ENCODE assay signal across 1 cellular context in genomic region chr6:41098366-41098765, GRCh38.
TF ChIP-seq lines count a peak whose summit lies in the region.

No MANE protein-coding gene starts in this region.

TF ChIP-seq in HCT116, 20 proteins besides CTCF, POLR2A, EP300 and RAD21 (continued from another document):
- TF ChIP-seq REST (IDR thresholded peaks at IDR 0.05; ENCODE audit: low read depth) (no peak), EGR1 (IDR thresholded peaks at IDR 0.05; ENCODE audit: low read depth) (no peak), MAX (IDR thresholded peaks at IDR 0.05) (no peak), CBX3 (IDR thresholded peaks at IDR 0.05; ENCODE audit: low read depth) (no peak), JUND (IDR thresholded peaks at IDR 0.05) (no peak), POLR2AphosphoS5 (IDR thresholded peaks at IDR 0.05; ENCODE audit: low read depth, low read length) (no peak), EZH2phosphoT487 (IDR thresholded peaks at IDR 0.05; ENCODE audit: borderline replicate concordance) (no peak), FOSL1 (IDR thresholded peaks at IDR 0.05; ENCODE audit: low read depth) (no peak), SP1 (IDR thresholded peaks at IDR 0.05; ENCODE audit: low read depth) (no peak), ELF1 (IDR thresholded peaks at IDR 0.05; ENCODE audit: borderline replicate concordance, low read depth) (no peak)
